In the genomic region with DNA sequence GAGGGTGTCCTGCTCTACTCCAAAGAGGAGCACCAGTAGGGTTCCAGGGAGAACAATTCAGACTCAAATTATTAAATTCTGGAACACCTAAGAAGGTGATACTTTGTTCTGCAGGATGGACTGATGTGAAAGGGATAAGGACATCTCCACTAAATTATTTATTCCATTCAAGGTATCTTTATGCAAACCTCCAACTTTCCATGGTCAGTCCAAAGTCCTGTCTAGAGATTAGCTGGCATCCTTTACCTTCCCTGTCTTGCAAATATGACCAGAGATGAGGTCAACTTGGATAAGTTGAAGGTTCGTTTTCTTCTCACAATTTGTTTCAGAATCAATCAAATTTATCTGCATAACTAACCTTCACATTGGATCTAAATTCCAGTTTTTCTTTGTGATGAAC, we compare ENCODE assay signal across 28 cellular contexts.
"Had no signal": no experiment of that assay in that cellular context is flagged by ENCODE, and none has a peak within 500 bp of the region (broad histone marks: within the 10 kb centered on the region; RNA-seq: fewer than 3 reads in every experiment).

No MANE protein-coding gene starts in this region.

- H3K27me3 ChIP-seq: colonic mucosa, dorsolateral prefrontal cortex, gastrocnemius medialis had no signal

- FAIRE-seq: colon, endometrium, endothelial cell of umbilical vein, frontal cortex had no signal

- H3K27ac ChIP-seq: colonic mucosa, coronary artery, dorsolateral prefrontal cortex, epithelial cell of prostate, esophagus muscularis mucosa, esophagus squamous epithelium, foreskin keratinocyte, gastrocnemius medialis, gastroesophageal sphincter, heart left ventricle, heart right ventricle had no signal

- H3K36me3 ChIP-seq: colonic mucosa, esophagus muscularis mucosa, esophagus squamous epithelium, gastrocnemius medialis, gastroesophageal sphincter, heart left ventricle, heart right ventricle had no signal

- H3K4me1 ChIP-seq: colonic mucosa, esophagus muscularis mucosa, esophagus squamous epithelium, foreskin keratinocyte, gastrocnemius medialis, gastroesophageal sphincter, heart left ventricle, heart right ventricle had no signal

- H3K4me3 ChIP-seq: colonic mucosa, coronary artery, dorsolateral prefrontal cortex, esophagus muscularis mucosa, esophagus squamous epithelium, gastrocnemius medialis, gastroesophageal sphincter, heart left ventricle, heart right ventricle had no signal

- ATAC-seq: effector memory CD8-positive, alpha-beta T cell; esophagus mucosa; foreskin keratinocyte; gastrocnemius medialis; gastroesophageal sphincter; heart left ventricle; heart right ventricle had no signal

- DNase-seq: colonic mucosa; cortex of kidney; dermis blood vessel endothelial cell; dorsolateral prefrontal cortex; effector CD4-positive, alpha-beta T cell; effector CD8-positive, alpha-beta T cell; effector memory CD4-positive, alpha-beta T cell; effector memory CD8-positive, alpha-beta T cell; endodermal cell; erythroblast; esophagus squamous epithelium; foreskin fibroblast; foreskin keratinocyte; foreskin melanocyte; gastrocnemius medialis; glutamatergic neuron; head of caudate nucleus; heart left ventricle; heart right ventricle had no signal

- H3K9me3 ChIP-seq: colonic mucosa, esophagus muscularis mucosa, esophagus squamous epithelium, gastrocnemius medialis, gastroesophageal sphincter, heart left ventricle, heart right ventricle had no signal
